Comparison of ENCODE assay signal across 18 cellular contexts in genomic region chr3:161599702-161600101, GRCh38.
DNase-seq lines count a peak whose midpoint lies in the region; ATAC-seq lines count a peak whose summit lies in the region.
"Had no signal": no experiment of that assay in that cellular context is flagged by ENCODE, and none has a peak within 500 bp of the region (broad histone marks: within the 10 kb centered on the region; RNA-seq: fewer than 3 reads in every experiment).

No MANE protein-coding gene starts in this region.

- intact Hi-C loops in naive thymus-derived CD4-positive, alpha-beta T cell (cut with micrococcal nuclease) = no loop called here

- H3K4me1 ChIP-seq in naive thymus-derived CD4-positive, alpha-beta T cell (ENCODE audit: control insufficient read depth in 2 of 2, insufficient read depth in 2 of 2, low read length in 2 of 2) = no peaks in the 10 kb centered on the region
- H3K4me1 ChIP-seq: Peyer's patch had no signal

- DNase-seq in DMS53 (lab: John Stamatoyannopoulos, UW) (peak; percentile 44), NCI-H1092 (lab: John Stamatoyannopoulos, UW) (peak; percentile 5), NCI-H748 treated with DMSO at 0.1 percent for 48 hours (lab: John Stamatoyannopoulos, UW) (peak; percentile 35), SHP77 treated with DMSO at 0.1 percent for 48 hours (lab: John Stamatoyannopoulos, UW) (peak; percentile 32), activated T-cell treated with anti-CD3 and anti-CD28 coated beads for 4 hours (no peak), NOMO-1 (lab: John Stamatoyannopoulos, UW; ENCODE audit: unreplicated experiment in 2 of 2) (no peak)
- no peak for DNase-seq in naive thymus-derived CD4-positive, alpha-beta T cell
- DNase-seq: Calu3; CD4-positive, alpha-beta T cell; DND-41; NCI-H1105 treated with DMSO at 0.1 percent for 48 hours; NCI-H1694; NCI-H226; NCI-H526; Peyer's patch had no signal

- H3K27ac Mint-ChIP-seq in stimulated activated memory B cell treated with anti-CD40 and anti-IgM and Interleukin-4, amounts not matched to agents 10 μg/mL and 1 μg/mL and 100 μg/mL, for 72 hours = no peak overlapping the region
- H3K27ac Mint-ChIP-seq in naive thymus-derived CD4-positive, alpha-beta T cell = no peak overlapping the region
- H3K27ac Mint-ChIP-seq: CD4-positive, alpha-beta T cell had no signal

- POLR2A ChIA-PET in naive thymus-derived CD4-positive, alpha-beta T cell (lab: Charles Lee) = no interaction called here

- no peaks in the 10 kb centered on the region for H3K27me3 Mint-ChIP-seq in stimulated activated memory B cell treated with anti-CD40 and anti-IgM and Interleukin-4, amounts not matched to agents 10 μg/mL and 1 μg/mL and 100 μg/mL, for 72 hours
- H3K27me3 Mint-ChIP-seq in naive thymus-derived CD4-positive, alpha-beta T cell = peaks cover 0 to 4% (median 0%) of the 10 kb centered on the region in 5 donors
- H3K27me3 Mint-ChIP-seq: CD4-positive, alpha-beta T cell had no signal

- H3K9me3 ChIP-seq in naive thymus-derived CD4-positive, alpha-beta T cell (ENCODE audit: control insufficient read depth in 2 of 3, low read length in 3 of 3) = no peaks in the 10 kb centered on the region
- H3K9me3 ChIP-seq: HAP-1, Peyer's patch had no signal

- no peaks in the 10 kb centered on the region for H3K27me3 ChIP-seq in naive thymus-derived CD4-positive, alpha-beta T cell (ENCODE audit: control insufficient read depth in 2 of 2, insufficient read depth in 2 of 2, low read length in 2 of 2)
- H3K27me3 ChIP-seq: Peyer's patch had no signal

- H3K4me1 Mint-ChIP-seq in stimulated activated memory B cell treated with anti-CD40 and anti-IgM and Interleukin-4, amounts not matched to agents 10 μg/mL and 1 μg/mL and 100 μg/mL, for 72 hours = no peaks in the 10 kb centered on the region
- H3K4me1 Mint-ChIP-seq in naive thymus-derived CD4-positive, alpha-beta T cell = no peaks in the 10 kb centered on the region

- H3K9me3 Mint-ChIP-seq in stimulated activated memory B cell treated with anti-CD40 and anti-IgM and Interleukin-4, amounts not matched to agents 10 μg/mL and 1 μg/mL and 100 μg/mL, for 72 hours = peaks cover 2% of the 10 kb centered on the region
- H3K9me3 Mint-ChIP-seq in naive thymus-derived CD4-positive, alpha-beta T cell = peaks cover 0 to 3% (median 0%) of the 10 kb centered on the region in 11 donors

- no peak overlapping the region for H3K4me3 Mint-ChIP-seq in stimulated activated memory B cell treated with anti-CD40 and anti-IgM and Interleukin-4, amounts not matched to agents 10 μg/mL and 1 μg/mL and 100 μg/mL, for 72 hours
- H3K4me3 Mint-ChIP-seq in naive thymus-derived CD4-positive, alpha-beta T cell = no peak overlapping the region
- H3K4me3 Mint-ChIP-seq: CD4-positive, alpha-beta T cell had no signal

- H3K36me3 ChIP-seq in naive thymus-derived CD4-positive, alpha-beta T cell (ENCODE audit: control insufficient read depth in 2 of 3, insufficient read depth in 3 of 3, low read length in 3 of 3) = no peaks in the 10 kb centered on the region
- H3K36me3 ChIP-seq: HAP-1, Peyer's patch had no signal

- H3K4me3 ChIP-seq in naive thymus-derived CD4-positive, alpha-beta T cell (ENCODE audit: low read length) = no peak overlapping the region
- H3K4me3 ChIP-seq: HAP-1, Peyer's patch had no signal

- ATAC-seq in stimulated activated memory B cell treated with anti-CD40 and anti-IgM and Interleukin-4, amounts not matched to agents 10 μg/mL and 1 μg/mL and 100 μg/mL, for 72 hours = no peak
- no peak for ATAC-seq in naive thymus-derived CD4-positive, alpha-beta T cell
- ATAC-seq: Right ventricle myocardium inferior had no signal

- no peak overlapping the region for H3K27ac ChIP-seq in naive thymus-derived CD4-positive, alpha-beta T cell (ENCODE audit: low read depth, low read length)
- H3K27ac ChIP-seq: Peyer's patch had no signal

- no peaks in the 10 kb centered on the region for H3K36me3 Mint-ChIP-seq in stimulated activated memory B cell treated with anti-CD40 and anti-IgM and Interleukin-4, amounts not matched to agents 10 μg/mL and 1 μg/mL and 100 μg/mL, for 72 hours
- no peaks in the 10 kb centered on the region for H3K36me3 Mint-ChIP-seq in naive thymus-derived CD4-positive, alpha-beta T cell

- CTCF ChIA-PET in naive thymus-derived CD4-positive, alpha-beta T cell (lab: Charles Lee) = no interaction called here

Comparison
In these comparisons a context has a peak if more than half of its experiments do, and no peak if none do; other contexts are left out.
1. DNase-seq: peak in DMS53 (single experiment), NCI-H1092 (single experiment), NCI-H748 treated with DMSO at 0.1 percent for 48 hours (single experiment) and SHP77 treated with DMSO at 0.1 percent for 48 hours (single experiment); none in activated T-cell treated with anti-CD3 and anti-CD28 coated beads for 4 hours (single experiment), NOMO-1 (0 of 2) and naive thymus-derived CD4-positive, alpha-beta T cell (0 of 9).